1 cellular context compared by ENCODE assay signal in the genomic region with DNA sequence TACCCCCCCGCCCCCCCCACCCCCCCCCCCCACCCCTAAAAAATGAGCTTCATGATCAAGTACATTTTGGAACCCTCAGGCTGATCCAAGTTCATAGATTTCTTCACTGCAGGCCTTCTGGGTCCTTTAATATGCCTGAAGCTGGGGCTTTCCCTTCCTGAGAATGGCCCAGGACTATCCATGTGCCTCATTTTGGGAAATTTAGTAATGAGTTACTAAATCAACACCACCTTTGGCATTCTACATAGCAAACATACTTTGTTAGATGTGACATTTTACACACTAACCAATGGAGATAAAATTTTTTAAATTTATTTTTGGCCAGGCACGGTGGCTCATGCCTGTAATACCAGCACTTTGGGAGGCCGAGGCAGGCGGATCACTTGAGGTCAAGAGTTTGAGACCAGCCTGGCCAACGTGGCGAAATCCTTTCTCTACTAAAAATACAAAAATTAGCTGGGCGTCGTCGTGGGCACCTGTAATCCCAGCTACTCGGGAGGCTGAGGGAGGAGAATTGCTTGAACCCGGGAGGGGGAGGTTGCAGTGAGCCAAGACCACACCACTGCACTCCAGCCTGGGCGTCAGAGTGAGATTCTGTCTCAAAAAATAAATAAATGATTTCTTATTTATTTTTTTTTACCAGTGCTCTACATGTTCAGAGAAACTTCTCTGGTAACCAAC.
TF ChIP-seq lines count a peak whose summit lies in the region.

No MANE protein-coding gene starts in this region.

TF ChIP-seq in WTC11, 78 proteins besides CTCF, POLR2A, EP300 and RAD21:
- no peak for TF ChIP-seq ZNF416 (CRISPR knock-in tag; IDR thresholded peaks at IDR 0.05)
- TF ChIP-seq, protein P1, sequence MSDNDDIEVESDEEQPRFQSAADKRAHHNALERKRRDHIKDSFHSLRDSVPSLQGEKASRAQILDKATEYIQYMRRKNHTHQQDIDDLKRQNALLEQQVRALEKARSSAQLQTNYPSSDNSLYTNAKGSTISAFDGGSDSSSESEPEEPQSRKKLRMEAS (CRISPR knock-in tag; IDR thresholded peaks at IDR 0.05) = no peak
- TF ChIP-seq, protein P2, sequence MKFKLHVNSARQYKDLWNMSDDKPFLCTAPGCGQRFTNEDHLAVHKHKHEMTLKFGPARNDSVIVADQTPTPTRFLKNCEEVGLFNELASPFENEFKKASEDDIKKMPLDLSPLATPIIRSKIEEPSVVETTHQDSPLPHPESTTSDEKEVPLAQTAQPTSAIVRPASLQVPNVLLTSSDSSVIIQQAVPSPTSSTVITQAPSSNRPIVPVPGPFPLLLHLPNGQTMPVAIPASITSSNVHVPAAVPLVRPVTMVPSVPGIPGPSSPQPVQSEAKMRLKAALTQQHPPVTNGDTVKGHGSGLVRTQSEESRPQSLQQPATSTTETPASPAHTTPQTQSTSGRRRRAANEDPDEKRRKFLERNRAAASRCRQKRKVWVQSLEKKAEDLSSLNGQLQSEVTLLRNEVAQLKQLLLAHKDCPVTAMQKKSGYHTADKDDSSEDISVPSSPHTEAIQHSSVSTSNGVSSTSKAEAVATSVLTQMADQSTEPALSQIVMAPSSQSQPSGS (CRISPR knock-in tag; IDR thresholded peaks at IDR 0.05; ENCODE audit: borderline replicate concordance, low read depth) = no peak
- TF ChIP-seq, protein P3, sequence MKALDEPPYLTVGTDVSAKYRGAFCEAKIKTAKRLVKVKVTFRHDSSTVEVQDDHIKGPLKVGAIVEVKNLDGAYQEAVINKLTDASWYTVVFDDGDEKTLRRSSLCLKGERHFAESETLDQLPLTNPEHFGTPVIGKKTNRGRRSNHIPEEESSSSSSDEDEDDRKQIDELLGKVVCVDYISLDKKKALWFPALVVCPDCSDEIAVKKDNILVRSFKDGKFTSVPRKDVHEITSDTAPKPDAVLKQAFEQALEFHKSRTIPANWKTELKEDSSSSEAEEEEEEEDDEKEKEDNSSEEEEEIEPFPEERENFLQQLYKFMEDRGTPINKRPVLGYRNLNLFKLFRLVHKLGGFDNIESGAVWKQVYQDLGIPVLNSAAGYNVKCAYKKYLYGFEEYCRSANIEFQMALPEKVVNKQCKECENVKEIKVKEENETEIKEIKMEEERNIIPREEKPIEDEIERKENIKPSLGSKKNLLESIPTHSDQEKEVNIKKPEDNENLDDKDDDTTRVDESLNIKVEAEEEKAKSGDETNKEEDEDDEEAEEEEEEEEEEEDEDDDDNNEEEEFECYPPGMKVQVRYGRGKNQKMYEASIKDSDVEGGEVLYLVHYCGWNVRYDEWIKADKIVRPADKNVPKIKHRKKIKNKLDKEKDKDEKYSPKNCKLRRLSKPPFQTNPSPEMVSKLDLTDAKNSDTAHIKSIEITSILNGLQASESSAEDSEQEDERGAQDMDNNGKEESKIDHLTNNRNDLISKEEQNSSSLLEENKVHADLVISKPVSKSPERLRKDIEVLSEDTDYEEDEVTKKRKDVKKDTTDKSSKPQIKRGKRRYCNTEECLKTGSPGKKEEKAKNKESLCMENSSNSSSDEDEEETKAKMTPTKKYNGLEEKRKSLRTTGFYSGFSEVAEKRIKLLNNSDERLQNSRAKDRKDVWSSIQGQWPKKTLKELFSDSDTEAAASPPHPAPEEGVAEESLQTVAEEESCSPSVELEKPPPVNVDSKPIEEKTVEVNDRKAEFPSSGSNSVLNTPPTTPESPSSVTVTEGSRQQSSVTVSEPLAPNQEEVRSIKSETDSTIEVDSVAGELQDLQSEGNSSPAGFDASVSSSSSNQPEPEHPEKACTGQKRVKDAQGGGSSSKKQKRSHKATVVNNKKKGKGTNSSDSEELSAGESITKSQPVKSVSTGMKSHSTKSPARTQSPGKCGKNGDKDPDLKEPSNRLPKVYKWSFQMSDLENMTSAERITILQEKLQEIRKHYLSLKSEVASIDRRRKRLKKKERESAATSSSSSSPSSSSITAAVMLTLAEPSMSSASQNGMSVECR (CRISPR knock-in tag; IDR thresholded peaks at IDR 0.05; ENCODE audit: borderline replicate concordance) = no peak
- TF ChIP-seq, protein P4, sequence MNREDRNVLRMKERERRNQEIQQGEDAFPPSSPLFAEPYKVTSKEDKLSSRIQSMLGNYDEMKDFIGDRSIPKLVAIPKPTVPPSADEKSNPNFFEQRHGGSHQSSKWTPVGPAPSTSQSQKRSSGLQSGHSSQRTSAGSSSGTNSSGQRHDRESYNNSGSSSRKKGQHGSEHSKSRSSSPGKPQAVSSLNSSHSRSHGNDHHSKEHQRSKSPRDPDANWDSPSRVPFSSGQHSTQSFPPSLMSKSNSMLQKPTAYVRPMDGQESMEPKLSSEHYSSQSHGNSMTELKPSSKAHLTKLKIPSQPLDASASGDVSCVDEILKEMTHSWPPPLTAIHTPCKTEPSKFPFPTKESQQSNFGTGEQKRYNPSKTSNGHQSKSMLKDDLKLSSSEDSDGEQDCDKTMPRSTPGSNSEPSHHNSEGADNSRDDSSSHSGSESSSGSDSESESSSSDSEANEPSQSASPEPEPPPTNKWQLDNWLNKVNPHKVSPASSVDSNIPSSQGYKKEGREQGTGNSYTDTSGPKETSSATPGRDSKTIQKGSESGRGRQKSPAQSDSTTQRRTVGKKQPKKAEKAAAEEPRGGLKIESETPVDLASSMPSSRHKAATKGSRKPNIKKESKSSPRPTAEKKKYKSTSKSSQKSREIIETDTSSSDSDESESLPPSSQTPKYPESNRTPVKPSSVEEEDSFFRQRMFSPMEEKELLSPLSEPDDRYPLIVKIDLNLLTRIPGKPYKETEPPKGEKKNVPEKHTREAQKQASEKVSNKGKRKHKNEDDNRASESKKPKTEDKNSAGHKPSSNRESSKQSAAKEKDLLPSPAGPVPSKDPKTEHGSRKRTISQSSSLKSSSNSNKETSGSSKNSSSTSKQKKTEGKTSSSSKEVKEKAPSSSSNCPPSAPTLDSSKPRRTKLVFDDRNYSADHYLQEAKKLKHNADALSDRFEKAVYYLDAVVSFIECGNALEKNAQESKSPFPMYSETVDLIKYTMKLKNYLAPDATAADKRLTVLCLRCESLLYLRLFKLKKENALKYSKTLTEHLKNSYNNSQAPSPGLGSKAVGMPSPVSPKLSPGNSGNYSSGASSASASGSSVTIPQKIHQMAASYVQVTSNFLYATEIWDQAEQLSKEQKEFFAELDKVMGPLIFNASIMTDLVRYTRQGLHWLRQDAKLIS (CRISPR knock-in tag; IDR thresholded peaks at IDR 0.05; ENCODE audit: borderline replicate concordance) = no peak
- no peak for TF ChIP-seq IRF2 (CRISPR knock-in tag; IDR thresholded peaks at IDR 0.05; ENCODE audit: borderline replicate concordance, low read depth)
- no peak for TF ChIP-seq CREM (CRISPR knock-in tag; IDR thresholded peaks at IDR 0.05)
- no peak for TF ChIP-seq ESRRA (CRISPR knock-in tag; IDR thresholded peaks at IDR 0.05; ENCODE audit: borderline replicate concordance)
- no peak for TF ChIP-seq TEAD1 (CRISPR knock-in tag; IDR thresholded peaks at IDR 0.05)
- TF ChIP-seq ATF1 (CRISPR knock-in tag; IDR thresholded peaks at IDR 0.05) = no peak
- TF ChIP-seq ZBTB21 (CRISPR knock-in tag; IDR thresholded peaks at IDR 0.05; ENCODE audit: borderline replicate concordance) = no peak
- TF ChIP-seq FOXP1 (CRISPR knock-in tag; IDR thresholded peaks at IDR 0.05; ENCODE audit: borderline replicate concordance) = no peak
- TF ChIP-seq, protein P5, sequence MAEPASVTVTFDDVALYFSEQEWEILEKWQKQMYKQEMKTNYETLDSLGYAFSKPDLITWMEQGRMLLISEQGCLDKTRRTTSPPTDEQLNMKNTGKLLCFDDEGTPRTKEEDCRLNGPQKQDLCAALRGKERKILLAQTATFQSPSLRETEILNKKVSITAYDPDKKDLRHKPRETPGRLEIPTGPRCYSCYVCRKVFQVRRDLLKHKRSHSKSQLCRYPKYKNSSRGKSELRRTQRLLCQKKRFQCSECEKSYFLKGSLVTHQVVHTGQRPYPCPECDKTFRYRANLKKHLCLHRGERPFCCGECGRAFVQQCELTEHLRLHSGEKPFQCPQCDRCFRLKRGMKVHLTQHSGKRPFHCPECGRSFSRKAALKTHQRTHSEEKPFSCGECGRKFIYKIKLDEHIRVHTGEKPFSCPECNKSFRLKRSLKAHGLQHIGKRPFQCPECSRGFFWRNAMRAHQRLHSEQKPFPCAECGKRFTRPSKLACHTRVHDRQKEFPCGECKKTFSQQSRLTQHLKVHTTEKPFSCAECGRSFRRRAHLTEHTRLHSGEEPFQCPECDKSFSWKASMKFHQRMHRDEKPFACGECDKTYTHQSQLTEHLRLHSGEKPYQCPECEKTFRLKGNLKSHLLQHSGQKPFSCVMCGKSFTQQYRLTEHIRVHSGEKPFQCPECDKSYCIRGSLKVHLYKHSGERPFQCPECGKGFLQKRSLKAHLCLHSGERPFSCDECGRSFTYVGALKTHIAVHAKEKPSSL (CRISPR knock-in tag; conservative IDR thresholded peaks at IDR 0.05) = no peak
- no peak for TF ChIP-seq JAZF1 (CRISPR knock-in tag; IDR thresholded peaks at IDR 0.05)
- TF ChIP-seq SOX15 (CRISPR knock-in tag; IDR thresholded peaks at IDR 0.05) = no peak
